In genomic region chr16:31052131-31052530, GRCh38 we compare ENCODE assay signal across 1 cellular context.
TF ChIP-seq lines count a peak whose summit lies in the region.

No MANE protein-coding gene starts in this region.

TF ChIP-seq in IMR-90, 13 proteins besides CTCF, POLR2A, EP300 and RAD21 (continued from another document):
- TF ChIP-seq USF2 (IDR thresholded peaks at IDR 0.05; ENCODE audit: low read depth, low read length) = peak; percentile 84
- TF ChIP-seq SMC3 (IDR thresholded peaks at IDR 0.05; ENCODE audit: low read depth, low read length) = no peak
- TF ChIP-seq, protein P1, sequence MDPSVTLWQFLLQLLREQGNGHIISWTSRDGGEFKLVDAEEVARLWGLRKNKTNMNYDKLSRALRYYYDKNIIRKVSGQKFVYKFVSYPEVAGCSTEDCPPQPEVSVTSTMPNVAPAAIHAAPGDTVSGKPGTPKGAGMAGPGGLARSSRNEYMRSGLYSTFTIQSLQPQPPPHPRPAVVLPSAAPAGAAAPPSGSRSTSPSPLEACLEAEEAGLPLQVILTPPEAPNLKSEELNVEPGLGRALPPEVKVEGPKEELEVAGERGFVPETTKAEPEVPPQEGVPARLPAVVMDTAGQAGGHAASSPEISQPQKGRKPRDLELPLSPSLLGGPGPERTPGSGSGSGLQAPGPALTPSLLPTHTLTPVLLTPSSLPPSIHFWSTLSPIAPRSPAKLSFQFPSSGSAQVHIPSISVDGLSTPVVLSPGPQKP (IDR thresholded peaks at IDR 0.05; ENCODE audit: borderline replicate concordance, low read depth, low read length) = no peak
- no peak for TF ChIP-seq NFE2L2 (IDR thresholded peaks at IDR 0.05; ENCODE audit: low read depth, low read length)
- TF ChIP-seq MAZ (IDR thresholded peaks at IDR 0.05; ENCODE audit: borderline replicate concordance, low read depth, low read length) = peak; percentile 28; the same call in 1 of the 2 replicates
- TF ChIP-seq CHD1 (IDR thresholded peaks at IDR 0.05; ENCODE audit: low read depth, low read length) = no peak
- TF ChIP-seq BHLHE40 (IDR thresholded peaks at IDR 0.05; ENCODE audit: low read depth, low read length) = 0 out of 2 replicates have a peak, but pooled peaks have one; percentile 18
- peak; percentile 29 for TF ChIP-seq RCOR1 (IDR thresholded peaks at IDR 0.05; ENCODE audit: insufficient replicate concordance, low read length)
